16 cellular contexts compared by ENCODE assay signal in genomic region chr6:39083111-39083702, GRCh38. TPM values are rescaled to one million over a fixed set of nuclear protein-coding genes. Genes with fewer than 3 reads are reported as not detected.
DNase-seq lines count a peak whose midpoint lies in the region; ATAC-seq, FAIRE-seq and TF ChIP-seq lines count a peak whose summit lies in the region.
"Had no signal": no experiment of that assay in that cellular context is flagged by ENCODE, and none has a peak within 500 bp of the region (broad histone marks: within the 10 kb centered on the region; RNA-seq: fewer than 3 reads in every experiment).

No MANE protein-coding gene starts in this region.

- peaks cover 19% of the 10 kb centered on the region for H3K27me3 Mint-ChIP-seq in activated CD8-positive, alpha-beta T cell treated with anti-CD3 and anti-CD28 coated beads for 36 hours
- peaks cover 8% of the 10 kb centered on the region for H3K27me3 Mint-ChIP-seq in activated CD8-positive, alpha-beta T cell treated with anti-CD3 and anti-CD28 coated beads, Interleukin-2, amount 10 ng/mL, durations not matched to agents 7 days and 5 days (ENCODE audit: low read depth)
- peaks cover 53% of the 10 kb centered on the region for H3K27me3 Mint-ChIP-seq in stimulated activated memory B cell treated with anti-CD40 and anti-IgM and Interleukin-4, amounts not matched to agents 10 μg/mL and 1 μg/mL and 100 μg/mL, for 72 hours

- DNase-seq in activated CD8-positive, alpha-beta T cell treated with anti-CD3 and anti-CD28 coated beads for 36 hours: peak; percentile 70
- DNase-seq in activated CD8-positive, alpha-beta T cell treated with anti-CD3 and anti-CD28 coated beads, Interleukin-2, amount 10 ng/mL, durations not matched to agents 7 days and 5 days: no peak
- DNase-seq in NCI-H2029 (lab: John Stamatoyannopoulos, UW): peak; percentile 90
- peak; percentile 7 for DNase-seq in SK-N-DZ (ENCODE audit: low spot score)
- no peak for DNase-seq in RPMI8226
- no peak for DNase-seq in GM19239 (ENCODE audit: insufficient read length, low spot score)
- DNase-seq: activated effector memory CD4-positive, alpha-beta T cell treated with anti-CD3 and anti-CD28 coated beads, Interleukin-2, amount 50 U/mL, for 16 hours; KG1; SHP77; substantia nigra; T-helper 9 cell had no signal

- H3K9me3 Mint-ChIP-seq in activated CD8-positive, alpha-beta T cell treated with anti-CD3 and anti-CD28 coated beads for 36 hours: no peaks in the 10 kb centered on the region
- no peaks in the 10 kb centered on the region for H3K9me3 Mint-ChIP-seq in activated CD8-positive, alpha-beta T cell treated with anti-CD3 and anti-CD28 coated beads, Interleukin-2, amount 10 ng/mL, durations not matched to agents 7 days and 5 days (ENCODE audit: insufficient read depth)
- no peaks in the 10 kb centered on the region for H3K9me3 Mint-ChIP-seq in stimulated activated memory B cell treated with anti-CD40 and anti-IgM and Interleukin-4, amounts not matched to agents 10 μg/mL and 1 μg/mL and 100 μg/mL, for 72 hours

- TF ChIP-seq CTCF in activated CD8-positive, alpha-beta T cell treated with anti-CD3 and anti-CD28 coated beads for 36 hours (IDR thresholded peaks at IDR 0.05): no peak

- POLR2A ChIA-PET in activated CD8-positive, alpha-beta T cell treated with anti-CD3 and anti-CD28 coated beads for 36 hours (lab: Charles Lee): no interaction called here
- POLR2A ChIA-PET in activated CD8-positive, alpha-beta T cell treated with anti-CD3 and anti-CD28 coated beads, Interleukin-2, amount 10 ng/mL, durations not matched to agents 7 days and 5 days (lab: Charles Lee): interaction anchor here (0.9 to 1.9 kb wide), 2 partner anchors 10 to 32 kb away, joined by 5 to 6 read pairs; partner anchors contain the start of gene SAYSD1

- CTCF ChIA-PET in activated CD8-positive, alpha-beta T cell treated with anti-CD3 and anti-CD28 coated beads for 36 hours (lab: Charles Lee): interaction anchor here (1.0 to 2.1 kb wide), 2 partner anchors 10 to 22 kb away, joined by 3 to 9 read pairs; no protein-coding TSS in a partner anchor
- CTCF ChIA-PET in activated CD8-positive, alpha-beta T cell treated with anti-CD3 and anti-CD28 coated beads, Interleukin-2, amount 10 ng/mL, durations not matched to agents 7 days and 5 days (lab: Charles Lee): no interaction called here

- no peak overlapping the region for H3K27ac Mint-ChIP-seq in activated CD8-positive, alpha-beta T cell treated with anti-CD3 and anti-CD28 coated beads for 36 hours
- H3K27ac Mint-ChIP-seq in activated CD8-positive, alpha-beta T cell treated with anti-CD3 and anti-CD28 coated beads, Interleukin-2, amount 10 ng/mL, durations not matched to agents 7 days and 5 days: no peak overlapping the region
- no peak overlapping the region for H3K27ac Mint-ChIP-seq in stimulated activated memory B cell treated with anti-CD40 and anti-IgM and Interleukin-4, amounts not matched to agents 10 μg/mL and 1 μg/mL and 100 μg/mL, for 72 hours

- peak; percentile 71 for ATAC-seq in activated CD8-positive, alpha-beta T cell treated with anti-CD3 and anti-CD28 coated beads for 36 hours
- no peak for ATAC-seq in activated CD8-positive, alpha-beta T cell treated with anti-CD3 and anti-CD28 coated beads, Interleukin-2, amount 10 ng/mL, durations not matched to agents 7 days and 5 days
- ATAC-seq in stimulated activated memory B cell treated with anti-CD40 and anti-IgM and Interleukin-4, amounts not matched to agents 10 μg/mL and 1 μg/mL and 100 μg/mL, for 72 hours: peak; percentile 24
- ATAC-seq: gastroesophageal sphincter had no signal

- peaks cover 21% of the 10 kb centered on the region for H3K4me1 Mint-ChIP-seq in activated CD8-positive, alpha-beta T cell treated with anti-CD3 and anti-CD28 coated beads for 36 hours (ENCODE audit: low read depth)
- H3K4me1 Mint-ChIP-seq in activated CD8-positive, alpha-beta T cell treated with anti-CD3 and anti-CD28 coated beads, Interleukin-2, amount 10 ng/mL, durations not matched to agents 7 days and 5 days (ENCODE audit: low read depth): peaks cover 13% of the 10 kb centered on the region
- peaks cover 10% of the 10 kb centered on the region for H3K4me1 Mint-ChIP-seq in stimulated activated memory B cell treated with anti-CD40 and anti-IgM and Interleukin-4, amounts not matched to agents 10 μg/mL and 1 μg/mL and 100 μg/mL, for 72 hours

- FAIRE-seq in GM19239 (lab: Jason Lieb, UNC): no peak
- FAIRE-seq: astrocyte, D721Med had no signal

- no peaks in the 10 kb centered on the region for H3K36me3 Mint-ChIP-seq in activated CD8-positive, alpha-beta T cell treated with anti-CD3 and anti-CD28 coated beads for 36 hours (ENCODE audit: low read depth)
- no peaks in the 10 kb centered on the region for H3K36me3 Mint-ChIP-seq in activated CD8-positive, alpha-beta T cell treated with anti-CD3 and anti-CD28 coated beads, Interleukin-2, amount 10 ng/mL, durations not matched to agents 7 days and 5 days (ENCODE audit: low read depth)
- no peaks in the 10 kb centered on the region for H3K36me3 Mint-ChIP-seq in stimulated activated memory B cell treated with anti-CD40 and anti-IgM and Interleukin-4, amounts not matched to agents 10 μg/mL and 1 μg/mL and 100 μg/mL, for 72 hours

- no peak overlapping the region for H3K4me3 Mint-ChIP-seq in activated CD8-positive, alpha-beta T cell treated with anti-CD3 and anti-CD28 coated beads for 36 hours
- H3K4me3 Mint-ChIP-seq in activated CD8-positive, alpha-beta T cell treated with anti-CD3 and anti-CD28 coated beads, Interleukin-2, amount 10 ng/mL, durations not matched to agents 7 days and 5 days: no peak overlapping the region
- no peak overlapping the region for H3K4me3 Mint-ChIP-seq in stimulated activated memory B cell treated with anti-CD40 and anti-IgM and Interleukin-4, amounts not matched to agents 10 μg/mL and 1 μg/mL and 100 μg/mL, for 72 hours

- intact Hi-C loops in activated CD8-positive, alpha-beta T cell treated with anti-CD3 and anti-CD28 coated beads for 36 hours (cut with micrococcal nuclease): no loop called here

RNA-seq across cellular contexts. Expression of gene SAYSD1, which starts 31.8 kb away (rescaled TPM):
- total RNA-seq in activated CD8-positive, alpha-beta T cell treated with anti-CD3 and anti-CD28 coated beads for 36 hours: 10 to 100 TPM; 16.0 to 16.8 TPM
- total RNA-seq in activated CD8-positive, alpha-beta T cell treated with anti-CD3 and anti-CD28 coated beads, Interleukin-2, amount 10 ng/mL, durations not matched to agents 7 days and 5 days: 10 to 100 TPM; 11.0 to 11.8 TPM
- polyA plus RNA-seq in SK-N-DZ (2014; cell fraction: cytosol; rRNA removed): 10.0 and 13.0 TPM in 2 replicates
- 4.7 and 8.1 TPM in 2 replicates for polyA plus RNA-seq in SK-N-DZ (2014; cell fraction: nucleus; rRNA removed)

RNA-seq across cellular contexts. Expression of gene GLP1R, which starts 34.6 kb away (rescaled TPM):
- 1 to 10 TPM in 1 of 2 experiments, under 1 TPM in 1; 0.81 to 1.1 TPM for total RNA-seq in activated CD8-positive, alpha-beta T cell treated with anti-CD3 and anti-CD28 coated beads for 36 hours
- not detected for total RNA-seq in activated CD8-positive, alpha-beta T cell treated with anti-CD3 and anti-CD28 coated beads, Interleukin-2, amount 10 ng/mL, durations not matched to agents 7 days and 5 days
- polyA plus RNA-seq in SK-N-DZ (2014; cell fraction: cytosol; rRNA removed): not detected in 2 replicates
- not detected in 2 replicates for polyA plus RNA-seq in SK-N-DZ (2014; cell fraction: nucleus; rRNA removed)
- total RNA-seq: astrocyte, liver had no signal
- polyA plus RNA-seq: liver had no signal

Comparison
In these comparisons a context has a peak if more than half of its experiments do, and no peak if none do; other contexts are left out.
1. DNase-seq: peak in activated CD8-positive, alpha-beta T cell treated with anti-CD3 and anti-CD28 coated beads for 36 hours (single experiment), NCI-H2029 (single experiment) and SK-N-DZ (single experiment); none in activated CD8-positive, alpha-beta T cell treated with anti-CD3 and anti-CD28 coated beads, Interleukin-2, amount 10 ng/mL, durations not matched to agents 7 days and 5 days (single experiment), RPMI8226 (single experiment) and GM19239 (single experiment).